8 cellular contexts compared by ENCODE assay signal in the genomic region with DNA sequence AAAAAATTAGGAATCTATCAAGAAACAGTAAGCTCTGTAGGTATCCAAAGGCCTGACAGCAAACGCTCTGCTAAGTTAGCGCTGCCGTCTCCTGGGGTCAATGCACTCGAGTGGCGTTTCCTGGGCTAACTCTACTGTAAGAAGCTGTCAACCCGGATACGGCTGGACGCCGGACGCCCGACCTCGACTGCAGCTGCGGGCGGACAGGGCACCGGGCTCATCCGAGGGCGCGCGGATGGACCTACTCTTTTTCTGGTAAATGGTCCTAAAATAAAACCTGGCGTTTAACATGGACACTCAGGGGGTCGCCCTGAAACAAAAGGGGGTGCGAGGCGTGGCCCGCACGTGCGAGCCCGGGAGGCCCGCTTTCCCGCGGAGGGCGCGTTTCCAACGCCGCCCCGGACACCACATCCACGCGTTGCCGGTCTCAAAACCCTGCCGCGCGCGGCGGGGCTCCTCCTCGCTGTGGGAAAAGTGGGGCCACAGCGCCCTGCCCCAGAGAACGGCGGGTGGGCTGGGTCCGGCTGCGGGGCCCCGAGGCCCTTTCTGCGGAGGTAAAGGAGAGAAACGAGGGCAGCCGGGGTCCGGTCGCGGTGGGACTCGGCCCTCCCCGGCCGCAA. TPM values are rescaled to one million over a fixed set of nuclear protein-coding genes. Genes with fewer than 3 reads are reported as not detected.
DNase-seq lines count a peak whose midpoint lies in the region; ATAC-seq and TF ChIP-seq lines count a peak whose summit lies in the region.

No MANE protein-coding gene starts in this region.

- H4K20me1 ChIP-seq in PC-9 (ENCODE audit: insufficient read depth) (peaks cover 45% of the 10 kb centered on the region), hepatocyte (ENCODE audit: insufficient read depth, poor library complexity, severe bottlenecking) (peaks cover 19% of the 10 kb centered on the region)

- CTCF ChIA-PET in PC-9 (lab: Charles Lee), result no interaction called here

- BruUV-seq in PC-9 (replicated peaks; lab: Mats Ljungman, UMichigan), result TSS peak; percentile 60

- DNase-seq in AG09309 (ENCODE audit: low read depth), result no peak
- peak in 1 of 2 experiments; percentile 7 for DNase-seq in PC-9
- peak; percentile 44 for DNase-seq in amniotic epithelial cell (ENCODE audit: low read depth)
- DNase-seq in hepatocyte (ENCODE audit: low spot score), result peak; percentile 68
- DNase-seq in skeletal muscle cell (ENCODE audit: low read depth), result no peak
- no peak for DNase-seq in NCI-H2107 (lab: John Stamatoyannopoulos, UW)

- peak overlapping the region; percentile 78 for H3K4me2 ChIP-seq in PC-9
- H3K4me2 ChIP-seq in hepatocyte, result peak overlapping the region; percentile 92

- H3K9me2 ChIP-seq in PC-9 (ENCODE audit: insufficient read depth), result no peaks in the 10 kb centered on the region
- H3K9me2 ChIP-seq in hepatocyte (replicated peaks; ENCODE audit: insufficient read depth), result no peaks in the 10 kb centered on the region

- peaks cover 17% of the 10 kb centered on the region for H3F3A ChIP-seq in PC-9 (ENCODE audit: insufficient read depth, low read depth)

- peak overlapping the region; percentile 76 for H2AFZ ChIP-seq in PC-9
- H2AFZ ChIP-seq in hepatocyte, result peak overlapping the region; percentile 20

- ATAC-seq in GM21619 (IDR thresholded peaks at IDR 0.05; ENCODE audit: unreplicated experiment) (peak; percentile 0), HG02763 (IDR thresholded peaks at IDR 0.05; ENCODE audit: unreplicated experiment) (no peak)

- intact Hi-C loops in PC-9 (cut with micrococcal nuclease; ENCODE audit: unreplicated experiment), result loop anchor here (1.0 to 10.0 kb wide), 3 partner anchors 26 to 186 kb away; a partner anchor contains a TSS

- H3K27me3 ChIP-seq in PC-9 (ENCODE audit: insufficient read depth, low read depth) (no peaks in the 10 kb centered on the region), hepatocyte (no peaks in the 10 kb centered on the region)

- POLR2A ChIA-PET in PC-9 (lab: Charles Lee; ENCODE audit: unreplicated experiment), result interaction anchor here (0.6 kb wide), 1 partner anchor 10 kb away, joined by 5 read pairs; no protein-coding TSS in a partner anchor

- H3K4me3 ChIP-seq in AG09309 (ENCODE audit: control insufficient read depth, low read depth, low read length) (peak overlapping the region; percentile 69), PC-9 (peak overlapping the region; percentile 86), hepatocyte (peak overlapping the region; percentile 35), skeletal muscle cell (ENCODE audit: low read depth, low read length) (peak overlapping the region; percentile 90)

- H3K9me3 ChIP-seq in PC-9 (ENCODE audit: insufficient read depth, low read depth), result no peaks in the 10 kb centered on the region
- H3K9me3 ChIP-seq in hepatocyte (ENCODE audit: low read depth), result no peaks in the 10 kb centered on the region

- H3K27ac ChIP-seq in PC-9 (peak overlapping the region; percentile 45), hepatocyte (peak overlapping the region; percentile 76)

- TF ChIP-seq CTCF in AG09309 (IDR thresholded peaks at IDR 0.05; ENCODE audit: control insufficient read depth, insufficient read depth, low read depth, low read length, missing control alignments) (no peak), PC-9 (conservative IDR thresholded peaks at IDR 0.05) (no peak), hepatocyte (IDR thresholded peaks at IDR 0.05; ENCODE audit: poor library complexity) (no peak)

- H3K4me1 ChIP-seq in PC-9 (replicated peaks; ENCODE audit: insufficient read depth) (peaks cover 25% of the 10 kb centered on the region), hepatocyte (ENCODE audit: insufficient read depth) (peaks cover 32% of the 10 kb centered on the region)

- under 1% methylated on average over 41 of the region's 59 CpGs for WGBS in hepatocyte (ENCODE audit: low lambda C conversion rate, missing lambda C conversion rate)

- H3K36me3 ChIP-seq in PC-9 (ENCODE audit: low read depth), result peaks cover 38% of the 10 kb centered on the region
- H3K36me3 ChIP-seq in hepatocyte (replicated peaks; ENCODE audit: insufficient read depth, low read depth), result no peaks in the 10 kb centered on the region

- H3K79me2 ChIP-seq in PC-9 (ENCODE audit: low read depth) (peaks cover 87% of the 10 kb centered on the region), hepatocyte (peaks cover 85% of the 10 kb centered on the region)

RNA-seq across cellular contexts. Expression of a gene that starts 0.5 kb away (rescaled TPM):
- 159 and 166 TPM in 2 replicates for total RNA-seq in PC-9 (2021)
- 156 and 166 TPM in 2 replicates for total RNA-seq in hepatocyte
- 130 and 133 TPM in 2 replicates for polyA plus RNA-seq in hepatocyte

RNA-seq across cellular contexts. Expression of a gene that starts 1.4 kb away (rescaled TPM):
- total RNA-seq in PC-9 (2021) (41.1 and 54.4 TPM in 2 replicates), hepatocyte (93.5 and 96.4 TPM in 2 replicates)
- polyA plus RNA-seq in hepatocyte, result 84.8 and 90.5 TPM in 2 replicates

RNA-seq across cellular contexts. Expression of a gene that starts 11.2 kb away (rescaled TPM):
- total RNA-seq in PC-9 (2021) (0.20 TPM in 1 of 2 replicates, not detected in the other), hepatocyte (not detected in 2 replicates)
- polyA plus RNA-seq in hepatocyte, result 0.11 TPM in 1 of 2 replicates, not detected in the other

RNA-seq across cellular contexts. Expression of a gene that starts 27.0 kb away (rescaled TPM):
- total RNA-seq in PC-9 (2021) (48.5 and 71.0 TPM in 2 replicates), hepatocyte (58.0 and 67.0 TPM in 2 replicates)
- 90.7 and 98.6 TPM in 2 replicates for polyA plus RNA-seq in hepatocyte

Comparison
In these comparisons a context has a peak if more than half of its experiments do, and no peak if none do; other contexts are left out.
1. DNase-seq: peak in amniotic epithelial cell (single experiment) and hepatocyte (single experiment); none in AG09309 (single experiment), skeletal muscle cell (single experiment) and NCI-H2107 (single experiment).
2. H3K4me3 ChIP-seq: peak in every context shown above with its lines; median percentile 90 in skeletal muscle cell; 86 in PC-9; 69 in AG09309; 35 in hepatocyte.